15 cellular contexts compared by ENCODE assay signal in genomic region chr18:9336827-9337226, GRCh38.
"Had no signal": no experiment of that assay in that cellular context is flagged by ENCODE, and none has a peak within 500 bp of the region (broad histone marks: within the 10 kb centered on the region; RNA-seq: fewer than 3 reads in every experiment).

No MANE protein-coding gene starts in this region.

- H3K27ac Mint-ChIP-seq: activated naive CD4-positive, alpha-beta T cell treated with anti-CD3 and anti-CD28 coated beads, Interleukin-2, amount 50 U/mL, for 24 hours; activated T-cell treated with anti-CD3 and anti-CD28 coated beads, Interleukin-2, amount 50 U/mL, for 24 hours; stimulated activated naive B cell treated with anti-CD40 and anti-IgM and Interleukin-4, amounts not matched to agents 10 μg/mL and 1 μg/mL and 100 μg/mL, for 72 hours had no signal

- DNase-seq: activated CD4-positive, alpha-beta T cell treated with anti-CD3 and anti-CD28 coated beads for 1 hour; activated CD4-positive, alpha-beta T cell treated with anti-CD3 and anti-CD28 coated beads, Interleukin-2, amount 50 U/mL, for 48 hours; activated effector memory CD4-positive, alpha-beta T cell treated with anti-CD3 and anti-CD28 coated beads, Interleukin-2, amount 50 U/mL, for 16 hours; activated T-cell treated with anti-CD3 and anti-CD28 coated beads, Interleukin-2, amount 50 U/mL, for 24 hours; adrenal gland; cortex of kidney; effector memory CD4-positive, alpha-beta T cell; posterior cingulate gyrus; stimulated activated CD4-positive, alpha-beta T cell treated with anti-CD3 and anti-CD28 coated beads, Interleukin-15, amount 100 ng/mL, for 24 hours; stimulated activated CD4-positive, alpha-beta T cell treated with anti-CD3 and anti-CD28 coated beads, Interleukin-4, amount 100 ng/mL, for 1 hour; stimulated activated naive B cell treated with anti-CD40 and anti-IgM and Interleukin-4, amounts not matched to agents 10 μg/mL and 1 μg/mL and 100 μg/mL, for 72 hours had no signal

- H3K27ac ChIP-seq: adrenal gland, epithelial cell of prostate, tibial nerve, vagina had no signal

- H3K9me3 ChIP-seq: adrenal gland, tibial nerve, vagina had no signal

- H3K27me3 ChIP-seq: adrenal gland, tibial nerve, vagina had no signal

- ATAC-seq: stimulated activated naive B cell treated with anti-CD40 and anti-IgM and Interleukin-4, amounts not matched to agents 10 μg/mL and 1 μg/mL and 100 μg/mL, for 72 hours had no signal

- H3K4me3 ChIP-seq: adrenal gland, vagina had no signal

- H3K9me3 Mint-ChIP-seq: activated naive CD4-positive, alpha-beta T cell treated with anti-CD3 and anti-CD28 coated beads, Interleukin-2, amount 50 U/mL, for 24 hours; activated T-cell treated with anti-CD3 and anti-CD28 coated beads, Interleukin-2, amount 50 U/mL, for 24 hours had no signal

- H3K36me3 ChIP-seq: adrenal gland had no signal

- H3K4me3 Mint-ChIP-seq: activated naive CD4-positive, alpha-beta T cell treated with anti-CD3 and anti-CD28 coated beads, Interleukin-2, amount 50 U/mL, for 24 hours; activated T-cell treated with anti-CD3 and anti-CD28 coated beads, Interleukin-2, amount 50 U/mL, for 24 hours; stimulated activated naive B cell treated with anti-CD40 and anti-IgM and Interleukin-4, amounts not matched to agents 10 μg/mL and 1 μg/mL and 100 μg/mL, for 72 hours had no signal
